Comparison of ENCODE assay signal across 9 cellular contexts in genomic region chr2:119218478-119219064, GRCh38. TPM values are rescaled to one million over a fixed set of nuclear protein-coding genes. Genes with fewer than 3 reads are reported as not detected.
A peak's percentile ranks its signal among the peaks of the same experiment; 100 is the strongest.
DNase-seq lines count a peak whose midpoint lies in the region; ATAC-seq, FAIRE-seq and TF ChIP-seq lines count a peak whose summit lies in the region.
"Had no signal": no experiment of that assay in that cellular context is flagged by ENCODE, and none has a peak within 500 bp of the region (broad histone marks: within the 10 kb centered on the region; RNA-seq: fewer than 3 reads in every experiment).

No MANE protein-coding gene starts in this region.

- H2AK5ac ChIP-seq in trophoblast cell (ENCODE audit: low read length): no peak overlapping the region

- FAIRE-seq in GM12892 (lab: Jason Lieb, UNC): peak; percentile 63

- ATAC-seq in GM19397 (IDR thresholded peaks at IDR 0.05; ENCODE audit: unreplicated experiment): no peak
- ATAC-seq in GM18858 (IDR thresholded peaks at IDR 0.05; ENCODE audit: unreplicated experiment): no peak

- no peak overlapping the region for H3K9ac ChIP-seq in trophoblast cell (ENCODE audit: low read length)

- no peaks in the 10 kb centered on the region for H3K27me3 ChIP-seq in trophoblast cell (ENCODE audit: insufficient read depth, low read length)

- no peak overlapping the region for H3K14ac ChIP-seq in trophoblast cell (ENCODE audit: low read length)

- no peak for TF ChIP-seq POLR2A in GM12892 (IDR thresholded peaks at IDR 0.05; ENCODE audit: low read depth, low read length)

- H3K79me2 ChIP-seq in trophoblast cell (ENCODE audit: control insufficient read depth, insufficient read depth, low read length, poor library complexity): no peaks in the 10 kb centered on the region

- no peak overlapping the region for H2BK12ac ChIP-seq in trophoblast cell (ENCODE audit: low read length)

- peak; percentile 85 for TF ChIP-seq CTCF in choroid plexus epithelial cell (conservative IDR thresholded peaks at IDR 0.05; ENCODE audit: low read depth, low read length)

- H4K12ac ChIP-seq in trophoblast cell (ENCODE audit: low read depth, low read length): no peak overlapping the region

- no peak overlapping the region for H3K4ac ChIP-seq in trophoblast cell (ENCODE audit: low read depth, low read length)

- no peak overlapping the region for H3K18ac ChIP-seq in trophoblast cell (ENCODE audit: low read length)

- no peak overlapping the region for H3K23ac ChIP-seq in trophoblast cell (ENCODE audit: low read length)

- H4K91ac ChIP-seq in trophoblast cell (ENCODE audit: low read depth, low read length): peak overlapping the region; percentile 25

- H3K4me3 ChIP-seq in choroid plexus epithelial cell (ENCODE audit: low read depth, low read length): no peak overlapping the region
- no peak overlapping the region for H3K4me3 ChIP-seq in trophoblast cell (ENCODE audit: low read depth, low read length)

- H4K8ac ChIP-seq in trophoblast cell (ENCODE audit: low read depth, low read length): no peak overlapping the region

- no peak for DNase-seq in GM12892 (ENCODE audit: insufficient read length)
- peak; percentile 33 for DNase-seq in NCI-H2196 treated with DMSO at 0.1 percent for 48 hours (lab: John Stamatoyannopoulos, UW; ENCODE audit: unreplicated experiment)
- peak; percentile 89 for DNase-seq in choroid plexus epithelial cell (ENCODE audit: low read depth)
- DNase-seq in trophoblast cell: peak in 1 of 2 donors; percentile 22
- no peak for DNase-seq in amniotic stem cell (lab: John Stamatoyannopoulos, UW)
- no peak for DNase-seq in DMS114 treated with DMSO at 0.1 percent for 48 hours (lab: John Stamatoyannopoulos, UW; ENCODE audit: unreplicated experiment)

- no peak overlapping the region for H2BK120ac ChIP-seq in trophoblast cell (ENCODE audit: insufficient read depth, low read length, poor library complexity)

- WGBS in trophoblast cell (ENCODE audit: extremely low coverage, insufficient coverage, insufficient read length): no CpG with 5 or more reads among the region's 6 CpGs

- no peak overlapping the region for H3K4me2 ChIP-seq in trophoblast cell (ENCODE audit: low read length)

- H3K4me1 ChIP-seq in trophoblast cell (ENCODE audit: control insufficient read depth in 1 of 2, insufficient read depth in 2 of 2, low read length in 2 of 2): peaks cover 7 to 14% of the 10 kb centered on the region in 2 experiments

- no peak overlapping the region for H3K27ac ChIP-seq in trophoblast cell (ENCODE audit: low read depth, low read length)

- H3K9me3 ChIP-seq in trophoblast cell (ENCODE audit: insufficient read depth, low read depth, low read length): no peaks in the 10 kb centered on the region

- H3K79me1 ChIP-seq in trophoblast cell (ENCODE audit: low read length): peaks cover 6% of the 10 kb centered on the region

- H2AFZ ChIP-seq in trophoblast cell (ENCODE audit: insufficient read depth, low read length, poor library complexity): no peak overlapping the region

- H2BK5ac ChIP-seq in trophoblast cell (ENCODE audit: low read depth, low read length, poor library complexity): no peak overlapping the region

- no peaks in the 10 kb centered on the region for H3K36me3 ChIP-seq in trophoblast cell (ENCODE audit: control insufficient read depth in 1 of 2, insufficient read depth in 2 of 2, low read length in 2 of 2)

RNA-seq across cellular contexts. Expression of gene STEAP3, which starts 5.1 kb away (rescaled TPM):
- polyA plus RNA-seq in GM12892 (2012; ENCODE audit: missing spikeins): 3.4 TPM
- polyA plus RNA-seq in trophoblast cell (2013): 2.0 and 2.2 TPM in 2 replicates
- polyA plus RNA-seq: neural cell had no signal

Comparison
In these comparisons a context has a peak if more than half of its experiments do, and no peak if none do; other contexts are left out.
1. DNase-seq: peak in NCI-H2196 treated with DMSO at 0.1 percent for 48 hours (single experiment) and choroid plexus epithelial cell (single experiment); none in GM12892 (single experiment), amniotic stem cell (single experiment) and DMS114 treated with DMSO at 0.1 percent for 48 hours (single experiment).